Comparison of ENCODE assay signal across 15 cellular contexts in genomic region chr6:148147431-148147830, GRCh38.
DNase-seq lines count a peak whose midpoint lies in the region; ATAC-seq and TF ChIP-seq lines count a peak whose summit lies in the region.
"Had no signal": no experiment of that assay in that cellular context is flagged by ENCODE, and none has a peak within 500 bp of the region (broad histone marks: within the 10 kb centered on the region; RNA-seq: fewer than 3 reads in every experiment).

No MANE protein-coding gene starts in this region.

- H3K9me3 Mint-ChIP-seq in activated CD8-positive, alpha-beta T cell treated with anti-CD3 and anti-CD28 coated beads, Interleukin-2, amount 10 ng/mL, durations not matched to agents 7 days and 5 days (ENCODE audit: insufficient read depth): no peaks in the 10 kb centered on the region
- H3K9me3 Mint-ChIP-seq: CD8-positive, alpha-beta memory T cell had no signal

- POLR2A ChIA-PET in activated CD8-positive, alpha-beta T cell treated with anti-CD3 and anti-CD28 coated beads, Interleukin-2, amount 10 ng/mL, durations not matched to agents 7 days and 5 days (lab: Charles Lee): no interaction called here

- H3K4me1 ChIP-seq in RWPE2 (ENCODE audit: insufficient read depth, poor library complexity, severe bottlenecking): peaks cover 17% of the 10 kb centered on the region

- TF ChIP-seq CTCF in RWPE2 (IDR thresholded peaks at IDR 0.05; ENCODE audit: poor library complexity, severe bottlenecking) (no peak), GM10266 (IDR thresholded peaks at IDR 0.05; ENCODE audit: control insufficient read depth, insufficient read depth, low read depth, missing control alignments) (no peak)

- peak; percentile 21 for DNase-seq in LHCN-M2 (ENCODE audit: low read depth)
- peak; percentile 95 for DNase-seq in NCI-H146 (lab: John Stamatoyannopoulos, UW)
- DNase-seq in RWPE2 (ENCODE audit: low spot score): no peak
- no peak for DNase-seq in epithelial cell of prostate (ENCODE audit: low read depth, low spot score)
- DNase-seq in Right ventricle myocardium superior: no peak
- DNase-seq in GM10266 (ENCODE audit: extremely low spot score): no peak
- DNase-seq in activated CD8-positive, alpha-beta T cell treated with anti-CD3 and anti-CD28 coated beads, Interleukin-2, amount 10 ng/mL, durations not matched to agents 7 days and 5 days: no peak
- DNase-seq: HCEC 1CT, Kasumi-1, NCI-H1092 treated with DMSO at 0.1 percent for 48 hours, NCI-H187, NCI-H2107, NCI-H526 had no signal

- no peak overlapping the region for H3K4me3 ChIP-seq in RWPE2 (ENCODE audit: severe bottlenecking)
- H3K4me3 ChIP-seq: BLaER1 treated with 17β-estradiol and CSF1 and Interleukin-3, amounts not matched to agents 10 nM and 100 nM had no signal

- H3K36me3 Mint-ChIP-seq in activated CD8-positive, alpha-beta T cell treated with anti-CD3 and anti-CD28 coated beads, Interleukin-2, amount 10 ng/mL, durations not matched to agents 7 days and 5 days (ENCODE audit: low read depth): no peaks in the 10 kb centered on the region
- H3K36me3 Mint-ChIP-seq: CD8-positive, alpha-beta memory T cell had no signal

- H3K9me3 ChIP-seq in RWPE2 (ENCODE audit: severe bottlenecking): no peaks in the 10 kb centered on the region
- H3K9me3 ChIP-seq: BLaER1 treated with 17β-estradiol and CSF1 and Interleukin-3, amounts not matched to agents 10 nM and 100 nM had no signal

- no peak overlapping the region for H3K27ac Mint-ChIP-seq in activated CD8-positive, alpha-beta T cell treated with anti-CD3 and anti-CD28 coated beads, Interleukin-2, amount 10 ng/mL, durations not matched to agents 7 days and 5 days

- H3K4me3 Mint-ChIP-seq in activated CD8-positive, alpha-beta T cell treated with anti-CD3 and anti-CD28 coated beads, Interleukin-2, amount 10 ng/mL, durations not matched to agents 7 days and 5 days: no peak overlapping the region
- H3K4me3 Mint-ChIP-seq: CD8-positive, alpha-beta memory T cell had no signal

- H3K27me3 ChIP-seq in RWPE2 (ENCODE audit: insufficient read depth, poor library complexity, severe bottlenecking): no peaks in the 10 kb centered on the region
- H3K27me3 ChIP-seq: BLaER1 treated with 17β-estradiol and CSF1 and Interleukin-3, amounts not matched to agents 10 nM and 100 nM had no signal

- intact Hi-C loops in Right ventricle myocardium superior (cut with DNase I): no loop called here

- no peaks in the 10 kb centered on the region for H3K27me3 Mint-ChIP-seq in activated CD8-positive, alpha-beta T cell treated with anti-CD3 and anti-CD28 coated beads, Interleukin-2, amount 10 ng/mL, durations not matched to agents 7 days and 5 days (ENCODE audit: low read depth)

- H3K4me1 Mint-ChIP-seq in activated CD8-positive, alpha-beta T cell treated with anti-CD3 and anti-CD28 coated beads, Interleukin-2, amount 10 ng/mL, durations not matched to agents 7 days and 5 days (ENCODE audit: low read depth): peaks cover 6% of the 10 kb centered on the region

- no peaks in the 10 kb centered on the region for H3K36me3 ChIP-seq in RWPE2 (ENCODE audit: low read depth)
- H3K36me3 ChIP-seq: BLaER1 treated with 17β-estradiol and CSF1 and Interleukin-3, amounts not matched to agents 10 nM and 100 nM had no signal

- ATAC-seq in RWPE2 (ENCODE audit: low read depth) (no peak), Right ventricle myocardium superior (ENCODE audit: poor library complexity) (no peak)
- ATAC-seq in activated CD8-positive, alpha-beta T cell treated with anti-CD3 and anti-CD28 coated beads, Interleukin-2, amount 10 ng/mL, durations not matched to agents 7 days and 5 days: no peak

- CTCF ChIA-PET in activated CD8-positive, alpha-beta T cell treated with anti-CD3 and anti-CD28 coated beads, Interleukin-2, amount 10 ng/mL, durations not matched to agents 7 days and 5 days (lab: Charles Lee): interaction anchor here (1.0 to 1.8 kb wide), 2 partner anchors 18 to 30 kb away, joined by 3 to 5 read pairs; no protein-coding TSS in a partner anchor

- H3K27ac ChIP-seq in RWPE2 (ENCODE audit: poor library complexity, severe bottlenecking) (peak overlapping the region; percentile 88), epithelial cell of prostate (peak overlapping the region; percentile 31)
- H3K27ac ChIP-seq: BLaER1 treated with 17β-estradiol and CSF1 and Interleukin-3, amounts not matched to agents 10 nM and 100 nM had no signal

Comparison
In these comparisons a context has a peak if more than half of its experiments do, and no peak if none do; other contexts are left out.
1. DNase-seq: peak in LHCN-M2 (single experiment) and NCI-H146 (single experiment); none in RWPE2 (single experiment), epithelial cell of prostate (single experiment), Right ventricle myocardium superior (single experiment), GM10266 (single experiment) and activated CD8-positive, alpha-beta T cell treated with anti-CD3 and anti-CD28 coated beads, Interleukin-2, amount 10 ng/mL, durations not matched to agents 7 days and 5 days (single experiment).